Comparison of ENCODE assay signal across 22 cellular contexts in the genomic region with DNA sequence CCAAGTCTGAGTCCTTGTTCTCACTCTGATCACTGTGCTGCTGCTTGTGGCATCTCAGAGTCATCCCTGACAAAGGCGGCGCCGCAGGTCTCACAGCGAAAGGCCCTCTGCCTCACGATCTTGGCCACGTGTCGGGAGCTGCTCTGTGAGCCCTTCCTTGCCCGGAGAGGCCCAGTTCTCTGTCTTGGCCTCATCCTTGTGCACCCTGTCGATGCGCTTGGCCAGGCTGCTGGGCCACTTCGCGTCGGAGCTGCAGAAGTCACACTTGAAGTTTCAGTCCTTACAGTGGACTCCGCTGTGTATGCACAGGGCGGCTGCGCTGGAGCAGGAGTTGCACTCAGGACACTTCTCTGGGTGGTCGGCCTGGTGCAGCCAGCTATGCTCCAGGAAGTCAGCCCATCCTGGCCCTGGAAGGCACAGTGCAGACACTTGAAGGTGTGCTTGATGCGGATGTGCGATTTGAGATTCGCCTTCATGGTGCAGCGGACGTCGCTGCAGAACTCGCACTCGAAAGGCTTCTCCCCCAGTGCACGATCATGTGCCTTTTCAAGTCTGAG. TPM values are rescaled to one million over a fixed set of nuclear protein-coding genes. Genes with fewer than 3 reads are reported as not detected.
DNase-seq lines count a peak whose midpoint lies in the region; ATAC-seq, FAIRE-seq and TF ChIP-seq lines count a peak whose summit lies in the region.
"Had no signal": no experiment of that assay in that cellular context is flagged by ENCODE, and none has a peak within 500 bp of the region (broad histone marks: within the 10 kb centered on the region; RNA-seq: fewer than 3 reads in every experiment).

No MANE protein-coding gene starts in this region.

- H3K27me3 ChIP-seq in spleen (replicated peaks in 1 of 7), result no peaks in the 10 kb centered on the region
- H3K27me3 ChIP-seq: BLaER1 had no signal

- no peak overlapping the region for H3K9ac ChIP-seq in kidney (ENCODE audit: low read length in 2 of 2)
- H3K9ac ChIP-seq: BLaER1 had no signal

- no peaks in the 10 kb centered on the region for H3K4me1 Mint-ChIP-seq in natural killer cell treated with Interleukin-12 subunit alpha and Interleukin-12 subunit beta and Interleukin-15 and Interleukin-18, amount 100 ng/mL, for 72 hours (ENCODE audit: low read depth in 2 of 2)
- H3K4me1 Mint-ChIP-seq in natural killer cell, result no peaks in the 10 kb centered on the region
- H3K4me1 Mint-ChIP-seq in WTC11, result no peaks in the 10 kb centered on the region
- H3K4me1 Mint-ChIP-seq: CD4-positive, CD25-positive, alpha-beta regulatory T cell had no signal

- H3K4me1 ChIP-seq in kidney (ENCODE audit: control insufficient read depth in 1 of 2, insufficient read depth in 1 of 2, low read depth in 1 of 2, low read length in 2 of 2) (no peaks in the 10 kb centered on the region), spleen (no peaks in the 10 kb centered on the region)
- H3K4me1 ChIP-seq: BLaER1, Caco-2, HAP-1 had no signal

- H3K27ac Mint-ChIP-seq in natural killer cell treated with Interleukin-12 subunit alpha and Interleukin-12 subunit beta and Interleukin-15 and Interleukin-18, amount 100 ng/mL, for 72 hours, result no peak overlapping the region
- H3K27ac Mint-ChIP-seq in natural killer cell, result no peak overlapping the region
- no peak overlapping the region for H3K27ac Mint-ChIP-seq in WTC11
- H3K27ac Mint-ChIP-seq: B cell; CD4-positive, CD25-positive, alpha-beta regulatory T cell; CD8-positive, alpha-beta T cell; HFFc6 had no signal

- no peak overlapping the region for H3K4me3 ChIP-seq in kidney (ENCODE audit: low read length in 2 of 2)
- H3K4me3 ChIP-seq in spleen, result no peak overlapping the region
- H3K4me3 ChIP-seq: BLaER1, HAP-1 had no signal

- CTCF ChIA-PET in WTC11 (lab: Charles Lee), result interaction anchor here (1.1 to 2.4 kb wide), 3 partner anchors 10 to 387 kb away, joined by 4 to 11 read pairs (median 7); no protein-coding TSS in a partner anchor

- WGBS in spleen, 5 donors, result 91 to 98% (median 96%) methylated on average over 18 to 26 of the region's 26 CpGs

- H3K27ac ChIP-seq in kidney (ENCODE audit: low read depth in 2 of 2, low read length in 2 of 2) (no peak overlapping the region), spleen (no peak overlapping the region)
- H3K27ac ChIP-seq: 22Rv1, BLaER1, C4-2B had no signal

- POLR2A ChIA-PET in WTC11 (lab: Charles Lee), result no interaction called here

- TF ChIP-seq CTCF in natural killer cell (IDR thresholded peaks at IDR 0.05), result no peak
- TF ChIP-seq CTCF in kidney (IDR thresholded peaks at IDR 0.05; ENCODE audit: borderline replicate concordance, extremely low read depth, insufficient read depth), result no peak
- TF ChIP-seq CTCF in spleen (IDR thresholded peaks at IDR 0.05 in 8 of 11, conservative IDR thresholded peaks at IDR 0.05 in 3 of 11), result no peak
- TF ChIP-seq CTCF in WTC11 (IDR thresholded peaks at IDR 0.05), result no peak

- TF ChIP-seq POLR2A in spleen (IDR thresholded peaks at IDR 0.05), result no peak

- intact Hi-C loops in natural killer cell (cut with micrococcal nuclease) (no loop called here), kidney (cut with DNase I) (no loop called here), spleen (cut with DNase I; ENCODE audit: low total_unique reads) (no loop called here)

- no peaks in the 10 kb centered on the region for H3K9me3 Mint-ChIP-seq in natural killer cell treated with Interleukin-12 subunit alpha and Interleukin-12 subunit beta and Interleukin-15 and Interleukin-18, amount 100 ng/mL, for 72 hours
- H3K9me3 Mint-ChIP-seq in natural killer cell (no peaks in the 10 kb centered on the region), WTC11 (peaks cover 13% of the 10 kb centered on the region)
- H3K9me3 Mint-ChIP-seq: CD8-positive, alpha-beta T cell; HFFc6 had no signal

- H3K27me3 Mint-ChIP-seq in natural killer cell treated with Interleukin-12 subunit alpha and Interleukin-12 subunit beta and Interleukin-15 and Interleukin-18, amount 100 ng/mL, for 72 hours, result peaks cover 13 to 20% of the 10 kb centered on the region in 2 donors
- peaks cover 9% of the 10 kb centered on the region in 2 donors for H3K27me3 Mint-ChIP-seq in natural killer cell (ENCODE audit: low read depth in 2 of 2)
- H3K27me3 Mint-ChIP-seq in WTC11 (ENCODE audit: low read depth), result peaks cover 6% of the 10 kb centered on the region; the same call in 1 of the 2 replicates

- no peaks in the 10 kb centered on the region for H3K36me3 ChIP-seq in kidney (ENCODE audit: control insufficient read depth in 1 of 2, insufficient read depth in 2 of 2, low read length in 2 of 2)
- H3K36me3 ChIP-seq in spleen, result no peaks in the 10 kb centered on the region
- H3K36me3 ChIP-seq: BLaER1, HAP-1 had no signal

- no peak for FAIRE-seq in kidney (lab: Jason Lieb, UNC)
- FAIRE-seq: A204.1, G401.6, GM12892 had no signal

- peak; percentile 17 to 60 for ATAC-seq in natural killer cell treated with Interleukin-12 subunit alpha and Interleukin-12 subunit beta and Interleukin-15 and Interleukin-18, amount 100 ng/mL, for 72 hours
- ATAC-seq in natural killer cell (no peak), WTC11 (no peak), HG02678 (IDR thresholded peaks at IDR 0.05; ENCODE audit: unreplicated experiment) (no peak)
- ATAC-seq: CD8-positive, alpha-beta T cell had no signal

- H3K9me3 ChIP-seq in kidney (ENCODE audit: control insufficient read depth in 1 of 2, low read length in 2 of 2), result no peaks in the 10 kb centered on the region
- peaks cover 0 to under 1% (median 0%) of the 10 kb centered on the region in 8 donors for H3K9me3 ChIP-seq in spleen
- H3K9me3 ChIP-seq: Caco-2, HAP-1 had no signal

- H3K36me3 Mint-ChIP-seq in natural killer cell treated with Interleukin-12 subunit alpha and Interleukin-12 subunit beta and Interleukin-15 and Interleukin-18, amount 100 ng/mL, for 72 hours, result no peaks in the 10 kb centered on the region
- H3K36me3 Mint-ChIP-seq in natural killer cell (no peaks in the 10 kb centered on the region), WTC11 (no peaks in the 10 kb centered on the region)
- H3K36me3 Mint-ChIP-seq: CD4-positive, CD25-positive, alpha-beta regulatory T cell; CD8-positive, alpha-beta T cell had no signal

- H3K4me3 Mint-ChIP-seq in natural killer cell treated with Interleukin-12 subunit alpha and Interleukin-12 subunit beta and Interleukin-15 and Interleukin-18, amount 100 ng/mL, for 72 hours, result no peak overlapping the region
- H3K4me3 Mint-ChIP-seq in natural killer cell, result no peak overlapping the region
- H3K4me3 Mint-ChIP-seq in WTC11, result no peak overlapping the region
- H3K4me3 Mint-ChIP-seq: B cell; CD4-positive, CD25-positive, alpha-beta regulatory T cell; CD8-positive, alpha-beta T cell; HFFc6 had no signal

- DNase-seq in natural killer cell treated with Interleukin-12 subunit alpha and Interleukin-12 subunit beta and Interleukin-15 and Interleukin-18, amount 100 ng/mL, for 72 hours (ENCODE audit: low spot score), result no peak
- DNase-seq in natural killer cell (no peak), kidney (peak; percentile 65), spleen (peak; percentile 68), WTC11 (ENCODE audit: low spot score) (no peak), epidermal melanocyte (ENCODE audit: insufficient read length, low spot score) (no peak)
- DNase-seq in activated T-cell treated with anti-CD3 and anti-CD28 coated beads, Interleukin-2, amount 50 U/mL, for 1 hour, result no peak
- DNase-seq: Caco-2; CD4-positive, CD25-positive, alpha-beta regulatory T cell; CD8-positive, alpha-beta T cell; DMS153; DND-41; HFFc6 had no signal

TF ChIP-seq in WTC11, 78 proteins besides CTCF, POLR2A, EP300 and RAD21 (continues in another document):
- TF ChIP-seq ZNF317 (CRISPR knock-in tag; IDR thresholded peaks at IDR 0.05; ENCODE audit: borderline replicate concordance, low read depth) (no peak), E2F1 (CRISPR knock-in tag; IDR thresholded peaks at IDR 0.05) (no peak), TP53 (CRISPR knock-in tag; IDR thresholded peaks at IDR 0.05) (no peak), FOXP4 (CRISPR knock-in tag; IDR thresholded peaks at IDR 0.05) (no peak), KAT7 (CRISPR knock-in tag; IDR thresholded peaks at IDR 0.05; ENCODE audit: borderline replicate concordance) (no peak), TCF7 (CRISPR knock-in tag; IDR thresholded peaks at IDR 0.05; ENCODE audit: low read depth) (no peak)

RNA-seq across cellular contexts. Expression of gene SAV1, which starts 36.4 kb away (rescaled TPM):
- 1 to 10 TPM; 7.5 to 9.4 TPM for total RNA-seq in natural killer cell treated with Interleukin-12 subunit alpha and Interleukin-12 subunit beta and Interleukin-15 and Interleukin-18, amount 100 ng/mL, for 72 hours
- total RNA-seq in natural killer cell (1 to 10 TPM; 3.0 to 6.6 (median 6.6) TPM), kidney (36.9 TPM), spleen (10 to 100 TPM; 24.7 to 44.9 (median 30.6) TPM), WTC11 (2021) (59.9 to 64.1 TPM (median 61.0 TPM) in 3 replicates)
- polyA plus RNA-seq in kidney (ENCODE audit: insufficient read depth, low read depth, low replicate concordance) (18.5 TPM), spleen (10 to 100 TPM; 18.7 to 19.5 (median 19.4) TPM)

Comparison
In these comparisons a context has a peak if more than half of its experiments do, and no peak if none do; other contexts are left out.
1. ATAC-seq: peak in natural killer cell treated with Interleukin-12 subunit alpha and Interleukin-12 subunit beta and Interleukin-15 and Interleukin-18, amount 100 ng/mL, for 72 hours (2 of 2); none in natural killer cell (0 of 3), WTC11 (single experiment) and HG02678 (single experiment).
2. DNase-seq: peak in kidney (single experiment) and spleen (single experiment); none in natural killer cell treated with Interleukin-12 subunit alpha and Interleukin-12 subunit beta and Interleukin-15 and Interleukin-18, amount 100 ng/mL, for 72 hours (single experiment), natural killer cell (single experiment), WTC11 (single experiment), epidermal melanocyte (single experiment) and activated T-cell treated with anti-CD3 and anti-CD28 coated beads, Interleukin-2, amount 50 U/mL, for 1 hour (single experiment).